Comparison of ENCODE assay signal across 1 cellular context in the genomic region with DNA sequence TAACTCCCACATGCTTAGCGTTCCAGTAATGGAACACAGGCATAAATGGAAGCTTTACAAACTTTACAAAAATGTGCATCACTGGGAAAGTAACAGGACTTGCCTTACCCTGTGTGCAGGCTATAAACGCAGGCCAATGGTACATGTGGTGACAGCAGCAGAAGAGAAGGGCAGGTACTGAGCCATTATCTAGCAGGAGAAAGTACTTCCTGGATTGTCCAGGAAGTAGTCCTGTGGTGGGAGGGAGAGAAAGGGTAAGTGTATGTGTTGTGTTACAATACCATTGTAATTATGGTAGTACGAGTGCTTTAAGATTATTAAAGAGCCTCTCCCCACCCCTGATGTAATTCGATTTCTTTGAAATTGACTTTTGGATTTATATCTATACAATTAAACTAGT.
A peak's percentile ranks its signal among the peaks of the same experiment; 100 is the strongest.
TF ChIP-seq lines count a peak whose summit lies in the region.

No MANE protein-coding gene starts in this region.

TF ChIP-seq in HEK293, 187 proteins besides CTCF, POLR2A, EP300 and RAD21 (continued from another document):
- TF ChIP-seq, protein P1, sequence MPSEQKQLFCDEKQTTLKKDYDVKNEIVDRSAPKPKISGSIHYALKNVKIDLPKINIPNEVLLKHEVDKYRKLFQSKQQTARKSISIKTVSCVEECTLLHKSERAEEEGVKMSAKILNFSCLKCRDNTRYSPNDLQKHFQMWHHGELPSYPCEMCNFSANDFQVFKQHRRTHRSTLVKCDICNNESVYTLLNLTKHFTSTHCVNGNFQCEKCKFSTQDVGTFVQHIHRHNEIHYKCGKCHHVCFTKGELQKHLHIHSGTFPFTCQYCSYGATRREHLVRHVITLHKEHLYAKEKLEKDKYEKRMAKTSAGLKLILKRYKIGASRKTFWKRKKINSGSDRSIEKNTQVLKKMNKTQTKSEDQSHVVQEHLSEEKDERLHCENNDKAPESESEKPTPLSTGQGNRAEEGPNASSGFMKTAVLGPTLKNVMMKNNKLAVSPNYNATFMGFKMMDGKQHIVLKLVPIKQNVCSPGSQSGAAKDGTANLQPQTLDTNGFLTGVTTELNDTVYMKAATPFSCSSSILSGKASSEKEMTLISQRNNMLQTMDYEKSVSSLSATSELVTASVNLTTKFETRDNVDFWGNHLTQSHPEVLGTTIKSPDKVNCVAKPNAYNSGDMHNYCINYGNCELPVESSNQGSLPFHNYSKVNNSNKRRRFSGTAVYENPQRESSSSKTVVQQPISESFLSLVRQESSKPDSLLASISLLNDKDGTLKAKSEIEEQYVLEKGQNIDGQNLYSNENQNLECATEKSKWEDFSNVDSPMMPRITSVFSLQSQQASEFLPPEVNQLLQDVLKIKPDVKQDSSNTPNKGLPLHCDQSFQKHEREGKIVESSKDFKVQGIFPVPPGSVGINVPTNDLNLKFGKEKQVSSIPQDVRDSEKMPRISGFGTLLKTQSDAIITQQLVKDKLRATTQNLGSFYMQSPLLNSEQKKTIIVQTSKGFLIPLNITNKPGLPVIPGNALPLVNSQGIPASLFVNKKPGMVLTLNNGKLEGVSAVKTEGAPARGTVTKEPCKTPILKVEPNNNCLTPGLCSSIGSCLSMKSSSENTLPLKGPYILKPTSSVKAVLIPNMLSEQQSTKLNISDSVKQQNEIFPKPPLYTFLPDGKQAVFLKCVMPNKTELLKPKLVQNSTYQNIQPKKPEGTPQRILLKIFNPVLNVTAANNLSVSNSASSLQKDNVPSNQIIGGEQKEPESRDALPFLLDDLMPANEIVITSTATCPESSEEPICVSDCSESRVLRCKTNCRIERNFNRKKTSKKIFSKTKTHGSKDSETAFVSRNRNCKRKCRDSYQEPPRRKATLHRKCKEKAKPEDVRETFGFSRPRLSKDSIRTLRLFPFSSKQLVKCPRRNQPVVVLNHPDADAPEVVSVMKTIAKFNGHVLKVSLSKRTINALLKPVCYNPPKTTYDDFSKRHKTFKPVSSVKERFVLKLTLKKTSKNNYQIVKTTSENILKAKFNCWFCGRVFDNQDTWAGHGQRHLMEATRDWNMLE (tag by site-specific recombination; conservative IDR thresholded peaks at IDR 0.05; ENCODE audit: low read depth), result peak; percentile 70; the same call in 1 of the 2 replicates
